7 cellular contexts compared by ENCODE assay signal in genomic region chr4:105145913-105146285, GRCh38. TPM values are rescaled to one million over a fixed set of nuclear protein-coding genes. Genes with fewer than 3 reads are reported as not detected.
A peak's percentile ranks its signal among the peaks of the same experiment; 100 is the strongest.
DNase-seq lines count a peak whose midpoint lies in the region; ATAC-seq and TF ChIP-seq lines count a peak whose summit lies in the region.

No MANE protein-coding gene starts in this region.

- no peaks in the 10 kb centered on the region for H3K9me3 Mint-ChIP-seq in stimulated activated memory B cell treated with anti-CD40 and anti-IgM and Interleukin-4, amounts not matched to agents 10 μg/mL and 1 μg/mL and 100 μg/mL, for 72 hours

- DNase-seq in T-helper 17 cell (peak in 2 of 3 donors; percentile 21 to 27), lower leg skin (ENCODE audit: low spot score in 2 of 2) (peak; percentile 24 to 87), ureter (ENCODE audit: low spot score) (no peak)
- DNase-seq in central memory CD4-positive, alpha-beta T cell = peak; percentile 38

- no peaks in the 10 kb centered on the region for H3K27me3 Mint-ChIP-seq in T-helper 17 cell
- H3K27me3 Mint-ChIP-seq in stimulated activated memory B cell treated with anti-CD40 and anti-IgM and Interleukin-4, amounts not matched to agents 10 μg/mL and 1 μg/mL and 100 μg/mL, for 72 hours = no peaks in the 10 kb centered on the region

- peak overlapping the region; percentile 66 for H3K4me3 ChIP-seq in lower leg skin (ENCODE audit: low read depth, poor library complexity, severe bottlenecking)

- peaks cover 3% of the 10 kb centered on the region for H3K9me3 ChIP-seq in T-helper 17 cell (ENCODE audit: control insufficient read depth, low read length, poor library complexity, severe bottlenecking)

- intact Hi-C loops in lower leg skin (cut with DNase I; ENCODE audit: low total_unique reads) = loop anchor here (10.0 kb wide), 1 partner anchor 329 kb away; the partner anchor contains the start of gene PPA2

- H3K36me3 Mint-ChIP-seq in T-helper 17 cell (ENCODE audit: low read depth) = peaks cover 8% of the 10 kb centered on the region
- no peaks in the 10 kb centered on the region for H3K36me3 Mint-ChIP-seq in stimulated activated memory B cell treated with anti-CD40 and anti-IgM and Interleukin-4, amounts not matched to agents 10 μg/mL and 1 μg/mL and 100 μg/mL, for 72 hours

- H3K4me3 Mint-ChIP-seq in T-helper 17 cell = peak overlapping the region; percentile 99
- peak overlapping the region; percentile 89 for H3K4me3 Mint-ChIP-seq in stimulated activated memory B cell treated with anti-CD40 and anti-IgM and Interleukin-4, amounts not matched to agents 10 μg/mL and 1 μg/mL and 100 μg/mL, for 72 hours

- 2 to 10% methylated on average over 25 of the region's 25 CpGs for WGBS in lower leg skin, 2 donors

- no peak for TF ChIP-seq POLR2A in lower leg skin (IDR thresholded peaks at IDR 0.05)

- no peak for TF ChIP-seq CTCF in lower leg skin (IDR thresholded peaks at IDR 0.05)

- ATAC-seq in GM19328 (IDR thresholded peaks at IDR 0.05; ENCODE audit: unreplicated experiment) = peak; percentile 11
- peak; percentile 23 for ATAC-seq in HG03045 (IDR thresholded peaks at IDR 0.05; ENCODE audit: unreplicated experiment)
- peak; percentile 29 for ATAC-seq in T-helper 17 cell
- ATAC-seq in stimulated activated memory B cell treated with anti-CD40 and anti-IgM and Interleukin-4, amounts not matched to agents 10 μg/mL and 1 μg/mL and 100 μg/mL, for 72 hours = peak; percentile 59

- H3K27ac Mint-ChIP-seq in T-helper 17 cell = peak overlapping the region; percentile 99
- peak overlapping the region; percentile 99 for H3K27ac Mint-ChIP-seq in stimulated activated memory B cell treated with anti-CD40 and anti-IgM and Interleukin-4, amounts not matched to agents 10 μg/mL and 1 μg/mL and 100 μg/mL, for 72 hours

- H3K4me1 Mint-ChIP-seq in T-helper 17 cell = peaks cover 41% of the 10 kb centered on the region
- H3K4me1 Mint-ChIP-seq in stimulated activated memory B cell treated with anti-CD40 and anti-IgM and Interleukin-4, amounts not matched to agents 10 μg/mL and 1 μg/mL and 100 μg/mL, for 72 hours = peaks cover 57% of the 10 kb centered on the region

RNA-seq across cellular contexts. Expression of gene TET2, which starts 0.8 kb away (rescaled TPM):
- 10 to 100 TPM; 41.1 to 53.2 TPM for total RNA-seq in T-helper 17 cell
- 10 to 100 TPM; 31.0 to 36.0 (median 32.8) TPM for total RNA-seq in lower leg skin
- total RNA-seq in ureter = 54.8 TPM
